15 cellular contexts compared by ENCODE assay signal in genomic region chr3:127675651-127676391, GRCh38. TPM values are rescaled to one million over a fixed set of nuclear protein-coding genes. Genes with fewer than 3 reads are reported as not detected.
A peak's percentile ranks its signal among the peaks of the same experiment; 100 is the strongest.
DNase-seq lines count a peak whose midpoint lies in the region; ATAC-seq and TF ChIP-seq lines count a peak whose summit lies in the region.
"Had no signal": no experiment of that assay in that cellular context is flagged by ENCODE, and none has a peak within 500 bp of the region (broad histone marks: within the 10 kb centered on the region; RNA-seq: fewer than 3 reads in every experiment).

No MANE protein-coding gene starts in this region.

- peak overlapping the region; percentile 51 for H2AFZ ChIP-seq in IMR-90 (replicated peaks; ENCODE audit: low read length, poor library complexity)

- peaks cover 0 to 1% (median 0%) of the 10 kb centered on the region in 7 donors for H3K9me3 Mint-ChIP-seq in CD4-positive, CD25-positive, alpha-beta regulatory T cell
- H3K9me3 Mint-ChIP-seq in endothelial cell (ENCODE audit: unreplicated experiment): no peaks in the 10 kb centered on the region

- H3K9me1 ChIP-seq in IMR-90 (ENCODE audit: insufficient read depth, low read length): peaks cover 9% of the 10 kb centered on the region; the same call in 1 of the 2 replicates

- CTCF ChIA-PET in IMR-90 (lab: Yijun Ruan, JAX): no interaction called here

- no peaks in the 10 kb centered on the region; the same call in none of the 2 replicates for H4K20me1 ChIP-seq in IMR-90 (ENCODE audit: insufficient read depth, low read length)

- peaks cover 19 to 33% of the 10 kb centered on the region in 2 experiments for H3K79me1 ChIP-seq in IMR-90 (ENCODE audit: low read depth in 1 of 2, low read length in 2 of 2)

- peaks cover 15% of the 10 kb centered on the region for H3K36me3 Mint-ChIP-seq in CD4-positive, CD25-positive, alpha-beta regulatory T cell
- peaks cover 5% of the 10 kb centered on the region for H3K36me3 Mint-ChIP-seq in endothelial cell (ENCODE audit: low read depth, unreplicated experiment)

- H3K27me3 Mint-ChIP-seq in CD4-positive, CD25-positive, alpha-beta regulatory T cell: no peaks in the 10 kb centered on the region
- H3K27me3 Mint-ChIP-seq in endothelial cell (ENCODE audit: unreplicated experiment): peaks cover 10% of the 10 kb centered on the region

- no peak overlapping the region for H3K18ac ChIP-seq in IMR-90 (ENCODE audit: low read depth, low read length)

- H3K4me2 ChIP-seq in IMR-90 (ENCODE audit: low read depth, low read length): no peak overlapping the region

- H3K27me3 ChIP-seq in CD4-positive, CD25-positive, alpha-beta regulatory T cell (ENCODE audit: control insufficient read depth, insufficient read depth, low read length): no peaks in the 10 kb centered on the region
- no peaks in the 10 kb centered on the region for H3K27me3 ChIP-seq in IMR-90 (ENCODE audit: control insufficient read depth, insufficient read depth, low read length)
- H3K27me3 ChIP-seq: gastrocnemius medialis had no signal

- no TSS peak for BruUV-seq in IMR-90 (replicated peaks; lab: Mats Ljungman, UMichigan)

- H3K36me3 ChIP-seq in CD4-positive, CD25-positive, alpha-beta regulatory T cell (ENCODE audit: control insufficient read depth, insufficient read depth, low read length): peaks cover 24% of the 10 kb centered on the region
- H3K36me3 ChIP-seq in IMR-90 (ENCODE audit: control insufficient read depth, insufficient read depth, low read length): peaks cover 31% of the 10 kb centered on the region

- intact Hi-C loops in IMR-90 (cut with micrococcal nuclease) (no loop called here), posterior cingulate gyrus (cut with DNase I) (no loop called here)

- POLR2A ChIA-PET in IMR-90 (lab: Charles Lee; ENCODE audit: unreplicated experiment): no interaction called here

- H3K4me3 Mint-ChIP-seq in CD4-positive, CD25-positive, alpha-beta regulatory T cell: peak overlapping the region; percentile 27 to 93 (median 70)
- peak overlapping the region; percentile 9 for H3K4me3 Mint-ChIP-seq in endothelial cell (ENCODE audit: unreplicated experiment)

- dilution Hi-C loops in IMR-90 (cut with HindIII; ENCODE audit: low sequenced_read_pairs, unreplicated experiment): no loop called here

- no peak for DNase-seq in CD4-positive, CD25-positive, alpha-beta regulatory T cell
- DNase-seq in IMR-90 (no peak), endothelial cell (ENCODE audit: low spot score) (no peak), posterior cingulate gyrus (peak in 8 of 10 donors; percentile 1 to 82 (median 10)), amygdala (lab: John Stamatoyannopoulos, UW) (no peak), NCI-H446 treated with DMSO at 0.1 percent for 48 hours (lab: John Stamatoyannopoulos, UW) (no peak)
- DNase-seq: EL; midbrain; NCI-H2081 treated with DMSO at 0.1 percent for 48 hours; stimulated activated CD4-positive, alpha-beta T cell treated with anti-CD3 and anti-CD28 coated beads, Interleukin-15, amount 100 ng/mL, for 24 hours; T-helper 9 cell had no signal

- no peak overlapping the region for H2BK120ac ChIP-seq in IMR-90 (ENCODE audit: low read depth, low read length)

- no peak overlapping the region for H3K56ac ChIP-seq in IMR-90 (ENCODE audit: extremely low read depth, insufficient read depth, low read length)

- H3K27ac Mint-ChIP-seq in CD4-positive, CD25-positive, alpha-beta regulatory T cell: peak overlapping the region in 1 of 3 donors; percentile 86
- H3K27ac Mint-ChIP-seq in endothelial cell (ENCODE audit: unreplicated experiment): no peak overlapping the region

- peak overlapping the region; percentile 50 for H2AK9ac ChIP-seq in IMR-90 (replicated peaks; ENCODE audit: low read depth, low read length, poor library complexity)

- WGBS in IMR-90 (ENCODE audit: extremely low coverage in 2 of 2, insufficient read length in 1 of 2), 2 experiments: 93% methylated on average over 10 of the region's 29 CpGs; no CpG with 5 or more reads in 1 of the 2 experiments

- no peak overlapping the region for H3K27ac ChIP-seq in CD4-positive, CD25-positive, alpha-beta regulatory T cell (ENCODE audit: insufficient read depth, low read length, poor library complexity, severe bottlenecking)
- no peak overlapping the region for H3K27ac ChIP-seq in IMR-90 (ENCODE audit: insufficient read depth, low read length)
- H3K27ac ChIP-seq: gastrocnemius medialis, prostate gland, thoracic aorta had no signal

- in situ Hi-C loops in IMR-90 (cut with MboI; ENCODE audit: low sequenced_read_pairs): no loop called here

- no peak overlapping the region for H2BK5ac ChIP-seq in IMR-90 (ENCODE audit: low read depth, low read length, poor library complexity, severe bottlenecking)

- H3K4me1 ChIP-seq in CD4-positive, CD25-positive, alpha-beta regulatory T cell (ENCODE audit: control insufficient read depth, insufficient read depth, low read length, poor library complexity, severe bottlenecking): peaks cover 35% of the 10 kb centered on the region
- H3K4me1 ChIP-seq in IMR-90 (ENCODE audit: control insufficient read depth, insufficient read depth, low read length): peaks cover 10% of the 10 kb centered on the region
- H3K4me1 ChIP-seq: prostate gland had no signal

- no peak overlapping the region for H4K5ac ChIP-seq in IMR-90 (ENCODE audit: low read depth, low read length)

- H3K14ac ChIP-seq in IMR-90 (replicated peaks; ENCODE audit: low read depth, low read length): no peak overlapping the region

- TF ChIP-seq RAD21 in IMR-90 (IDR thresholded peaks at IDR 0.05; ENCODE audit: low read length): no peak

- H4K8ac ChIP-seq in IMR-90 (ENCODE audit: low read depth in 2 of 2, low read length in 2 of 2): no peak overlapping the region

- no peak overlapping the region for H2BK15ac ChIP-seq in IMR-90 (ENCODE audit: low read depth, low read length)

- no peak overlapping the region; the same call in 1 of the 2 replicates for H3K23ac ChIP-seq in IMR-90 (ENCODE audit: low read depth, low read length)

- H3K4ac ChIP-seq in IMR-90 (ENCODE audit: low read depth, low read length): no peak overlapping the region

- H2AK5ac ChIP-seq in IMR-90 (ENCODE audit: low read depth, low read length): no peak overlapping the region; the same call in 1 of the 2 replicates

- H3K9ac ChIP-seq in IMR-90 (ENCODE audit: low read depth, low read length): no peak overlapping the region

- no peak overlapping the region for H3K4me3 ChIP-seq in CD4-positive, CD25-positive, alpha-beta regulatory T cell (ENCODE audit: low read depth, low read length)
- H3K4me3 ChIP-seq in IMR-90 (ENCODE audit: insufficient read depth, low read depth, low read length): no peak overlapping the region
- H3K4me3 ChIP-seq: gastrocnemius medialis, prostate gland, thoracic aorta had no signal

- TF ChIP-seq POLR2A in IMR-90 (IDR thresholded peaks at IDR 0.05; ENCODE audit: low read depth, low read length): no peak
- no peak for TF ChIP-seq POLR2A in GM18505 (IDR thresholded peaks at IDR 0.05; ENCODE audit: borderline replicate concordance, extremely low read depth, insufficient read depth, insufficient read length)

- no peaks in the 10 kb centered on the region for H3K9me3 ChIP-seq in CD4-positive, CD25-positive, alpha-beta regulatory T cell (ENCODE audit: control insufficient read depth in 2 of 2, low read length in 2 of 2)
- H3K9me3 ChIP-seq in IMR-90 (ENCODE audit: control insufficient read depth, insufficient read depth, low read length): no peaks in the 10 kb centered on the region
- H3K9me3 ChIP-seq: gastrocnemius medialis, prostate gland, thoracic aorta had no signal

- H3K4me1 Mint-ChIP-seq in CD4-positive, CD25-positive, alpha-beta regulatory T cell: peaks cover 0 to 50% (median 13%) of the 10 kb centered on the region in 4 donors
- H3K4me1 Mint-ChIP-seq in endothelial cell (ENCODE audit: unreplicated experiment): peaks cover 9% of the 10 kb centered on the region

- H2BK20ac ChIP-seq in IMR-90 (ENCODE audit: low read depth, low read length): no peak overlapping the region

- TF ChIP-seq CTCF in IMR-90 (conservative IDR thresholded peaks at IDR 0.05; ENCODE audit: low read depth, low read length): no peak
- TF ChIP-seq CTCF in endothelial cell (IDR thresholded peaks at IDR 0.05; ENCODE audit: unreplicated experiment): no peak

- no peak overlapping the region for H4K91ac ChIP-seq in IMR-90 (ENCODE audit: insufficient read depth, low read depth, low read length)

- ATAC-seq in CD4-positive, CD25-positive, alpha-beta regulatory T cell (ENCODE audit: low read depth in 2 of 2): no peak
- ATAC-seq in IMR-90 (ENCODE audit: low read depth) (no peak), GM18505 (IDR thresholded peaks at IDR 0.05; ENCODE audit: unreplicated experiment) (no peak)
- ATAC-seq: gastrocnemius medialis had no signal

TF ChIP-seq in IMR-90, 13 proteins besides CTCF, POLR2A, EP300 and RAD21 (continues in another document):
- no peak for TF ChIP-seq CHD1 (IDR thresholded peaks at IDR 0.05; ENCODE audit: low read depth, low read length)
- no peak for TF ChIP-seq FOS (IDR thresholded peaks at IDR 0.05; ENCODE audit: low read depth, low read length)
- TF ChIP-seq BHLHE40 (IDR thresholded peaks at IDR 0.05; ENCODE audit: low read depth, low read length): no peak
- TF ChIP-seq RCOR1 (IDR thresholded peaks at IDR 0.05; ENCODE audit: insufficient replicate concordance, low read length): no peak
- TF ChIP-seq MAZ (IDR thresholded peaks at IDR 0.05; ENCODE audit: borderline replicate concordance, low read depth, low read length): no peak
- TF ChIP-seq USF2 (IDR thresholded peaks at IDR 0.05; ENCODE audit: low read depth, low read length): no peak

RNA-seq across cellular contexts. Expression of gene ABTB1, which starts 3.1 kb away (rescaled TPM):
- 130 TPM for total RNA-seq in CD4-positive, CD25-positive, alpha-beta regulatory T cell
- polyA plus RNA-seq in CD4-positive, CD25-positive, alpha-beta regulatory T cell: 100 to 1,000 TPM; 120 to 129 (median 121) TPM
- total RNA-seq in IMR-90 (2012; rRNA removed) (3.2 and 3.3 TPM in 2 replicates), endothelial cell (ENCODE audit: unreplicated experiment) (8.7 TPM)
- 23.0 and 25.3 TPM in 2 replicates for polyA plus RNA-seq in IMR-90 (2012; rRNA removed)
- 18.6 and 29.2 TPM in 2 replicates for polyA plus RNA-seq in IMR-90 (2012; cell fraction: cytosol; rRNA removed)
- 139 and 305 TPM in 2 replicates for polyA plus RNA-seq in IMR-90 (2012; cell fraction: nucleus; rRNA removed; ENCODE audit: low replicate concordance)

RNA-seq across cellular contexts. Expression of gene PODXL2, which starts 46.8 kb away (rescaled TPM):
- total RNA-seq in CD4-positive, CD25-positive, alpha-beta regulatory T cell: 1.7 TPM
- polyA plus RNA-seq in CD4-positive, CD25-positive, alpha-beta regulatory T cell: 1 to 10 TPM in 3 of 4 donors, under 1 TPM in 1; 0.87 to 3.1 (median 2.1) TPM
- total RNA-seq in IMR-90 (2012; rRNA removed) (1.6 and 1.7 TPM in 2 replicates), endothelial cell (ENCODE audit: unreplicated experiment) (16.4 TPM)
- polyA plus RNA-seq in IMR-90 (2012; rRNA removed): 5.4 and 5.8 TPM in 2 replicates
- 2.9 and 6.6 TPM in 2 replicates for polyA plus RNA-seq in IMR-90 (2012; cell fraction: cytosol; rRNA removed)
- 2.4 and 3.5 TPM in 2 replicates for polyA plus RNA-seq in IMR-90 (2012; cell fraction: nucleus; rRNA removed; ENCODE audit: low replicate concordance)

Comparison
In these comparisons a context has a peak if more than half of its experiments do, and no peak if none do; other contexts are left out.
1. DNase-seq: peak in posterior cingulate gyrus (8 of 10); none in CD4-positive, CD25-positive, alpha-beta regulatory T cell (0 of 3), IMR-90 (single experiment), endothelial cell (single experiment), amygdala (0 of 56) and NCI-H446 treated with DMSO at 0.1 percent for 48 hours (single experiment).
2. RNA of gene ABTB1, which starts 3.1 kb away (total RNA-seq): 130 TPM in CD4-positive, CD25-positive, alpha-beta regulatory T cell (single experiment); 8.7 TPM in endothelial cell (single experiment) and 3.2 to 3.3 TPM in IMR-90; every median in the first group is over 10 times any median in the second.